Comparison of ENCODE assay signal across 9 cellular contexts in genomic region chr5:105506692-105507277, GRCh38.
DNase-seq lines count a peak whose midpoint lies in the region; ATAC-seq lines count a peak whose summit lies in the region.
"Had no signal": no experiment of that assay in that cellular context is flagged by ENCODE, and none has a peak within 500 bp of the region (broad histone marks: within the 10 kb centered on the region; RNA-seq: fewer than 3 reads in every experiment).

No MANE protein-coding gene starts in this region.

- H3K4me3 Mint-ChIP-seq in CD4-positive, alpha-beta memory T cell = no peak overlapping the region
- H3K4me3 Mint-ChIP-seq in activated CD8-positive, alpha-beta T cell treated with anti-CD3 and anti-CD28 coated beads, Interleukin-2, amount 10 ng/mL, durations not matched to agents 7 days and 5 days = no peak overlapping the region

- H3K27me3 Mint-ChIP-seq in CD4-positive, alpha-beta memory T cell = no peaks in the 10 kb centered on the region
- H3K27me3 Mint-ChIP-seq in activated CD8-positive, alpha-beta T cell treated with anti-CD3 and anti-CD28 coated beads, Interleukin-2, amount 10 ng/mL, durations not matched to agents 7 days and 5 days (ENCODE audit: low read depth) = no peaks in the 10 kb centered on the region

- intact Hi-C loops in CD4-positive, alpha-beta memory T cell (cut with micrococcal nuclease) = no loop called here

- H3K4me1 ChIP-seq in CD4-positive, alpha-beta memory T cell (ENCODE audit: insufficient read depth, low read length) = no peaks in the 10 kb centered on the region
- H3K4me1 ChIP-seq: psoas muscle had no signal

- H3K9me3 Mint-ChIP-seq in CD4-positive, alpha-beta memory T cell = peaks cover 0 to 15% (median 8%) of the 10 kb centered on the region in 8 donors
- peaks cover 3% of the 10 kb centered on the region for H3K9me3 Mint-ChIP-seq in activated CD8-positive, alpha-beta T cell treated with anti-CD3 and anti-CD28 coated beads, Interleukin-2, amount 10 ng/mL, durations not matched to agents 7 days and 5 days (ENCODE audit: insufficient read depth)

- POLR2A ChIA-PET in CD4-positive, alpha-beta memory T cell (lab: Charles Lee; ENCODE audit: partially characterized antibody) = no interaction called here
- POLR2A ChIA-PET in activated CD8-positive, alpha-beta T cell treated with anti-CD3 and anti-CD28 coated beads, Interleukin-2, amount 10 ng/mL, durations not matched to agents 7 days and 5 days (lab: Charles Lee) = no interaction called here

- CTCF ChIA-PET in CD4-positive, alpha-beta memory T cell (lab: Charles Lee; ENCODE audit: partially characterized antibody) = no interaction called here
- CTCF ChIA-PET in activated CD8-positive, alpha-beta T cell treated with anti-CD3 and anti-CD28 coated beads, Interleukin-2, amount 10 ng/mL, durations not matched to agents 7 days and 5 days (lab: Charles Lee) = no interaction called here

- H3K9me3 ChIP-seq in CD4-positive, alpha-beta memory T cell (ENCODE audit: control insufficient read depth in 1 of 2, low read length in 2 of 2) = peaks cover 0 to 4% of the 10 kb centered on the region in 2 donors
- H3K9me3 ChIP-seq: psoas muscle had no signal

- H3K36me3 Mint-ChIP-seq in CD4-positive, alpha-beta memory T cell = no peaks in the 10 kb centered on the region
- no peaks in the 10 kb centered on the region for H3K36me3 Mint-ChIP-seq in activated CD8-positive, alpha-beta T cell treated with anti-CD3 and anti-CD28 coated beads, Interleukin-2, amount 10 ng/mL, durations not matched to agents 7 days and 5 days (ENCODE audit: low read depth)

- ATAC-seq in GM21825 (IDR thresholded peaks at IDR 0.05; ENCODE audit: unreplicated experiment) = no peak
- no peak for ATAC-seq in activated CD8-positive, alpha-beta T cell treated with anti-CD3 and anti-CD28 coated beads, Interleukin-2, amount 10 ng/mL, durations not matched to agents 7 days and 5 days
- ATAC-seq: psoas muscle had no signal

- H3K27ac Mint-ChIP-seq in CD4-positive, alpha-beta memory T cell = no peak overlapping the region
- no peak overlapping the region for H3K27ac Mint-ChIP-seq in activated CD8-positive, alpha-beta T cell treated with anti-CD3 and anti-CD28 coated beads, Interleukin-2, amount 10 ng/mL, durations not matched to agents 7 days and 5 days

- no peaks in the 10 kb centered on the region for H3K36me3 ChIP-seq in H7 (replicated peaks; ENCODE audit: control insufficient read depth, insufficient read depth, low read length)
- no peaks in the 10 kb centered on the region for H3K36me3 ChIP-seq in CD4-positive, alpha-beta memory T cell (ENCODE audit: insufficient read depth, low read length)

- in situ Hi-C loops in SK-MEL-5 (cut with HindIII; ENCODE audit: low pct_unique_long_range_greater_than_20kb, low sequenced_read_pairs) = no loop called here

- H3K27ac ChIP-seq in CD4-positive, alpha-beta memory T cell (ENCODE audit: low read depth, low read length) = no peak overlapping the region
- H3K27ac ChIP-seq: psoas muscle had no signal

- no peak overlapping the region for H3K4me3 ChIP-seq in H7 (ENCODE audit: insufficient read depth, low read depth, low read length)
- H3K4me3 ChIP-seq in CD4-positive, alpha-beta memory T cell (ENCODE audit: low read length in 2 of 2) = no peak overlapping the region
- H3K4me3 ChIP-seq: psoas muscle had no signal

- H3K27me3 ChIP-seq in H7 (ENCODE audit: control insufficient read depth, insufficient read depth, low read length) = no peaks in the 10 kb centered on the region
- H3K27me3 ChIP-seq in CD4-positive, alpha-beta memory T cell (ENCODE audit: insufficient read depth, low read length) = no peaks in the 10 kb centered on the region

- peak; percentile 25 for DNase-seq in A172 (ENCODE audit: low spot score)
- DNase-seq in H7 = peak; percentile 13
- peak; percentile 63 for DNase-seq in SK-MEL-5 (ENCODE audit: low read depth, low spot score)
- peak; percentile 6 for DNase-seq in hepatic stellate cell (ENCODE audit: low spot score)
- DNase-seq in NOMO-1 treated with DMSO at 0.1 percent for 48 hours (lab: John Stamatoyannopoulos, UW; ENCODE audit: unreplicated experiment) = no peak
- DNase-seq in CD4-positive, alpha-beta memory T cell = no peak
- no peak for DNase-seq in activated CD8-positive, alpha-beta T cell treated with anti-CD3 and anti-CD28 coated beads, Interleukin-2, amount 10 ng/mL, durations not matched to agents 7 days and 5 days
- DNase-seq: psoas muscle had no signal

- no peaks in the 10 kb centered on the region for H3K4me1 Mint-ChIP-seq in CD4-positive, alpha-beta memory T cell
- no peaks in the 10 kb centered on the region for H3K4me1 Mint-ChIP-seq in activated CD8-positive, alpha-beta T cell treated with anti-CD3 and anti-CD28 coated beads, Interleukin-2, amount 10 ng/mL, durations not matched to agents 7 days and 5 days (ENCODE audit: low read depth)

Comparison
In these comparisons a context has a peak if more than half of its experiments do, and no peak if none do; other contexts are left out.
1. DNase-seq: peak in A172 (single experiment), H7 (single experiment), SK-MEL-5 (single experiment) and hepatic stellate cell (single experiment); none in NOMO-1 treated with DMSO at 0.1 percent for 48 hours (single experiment), CD4-positive, alpha-beta memory T cell (0 of 5) and activated CD8-positive, alpha-beta T cell treated with anti-CD3 and anti-CD28 coated beads, Interleukin-2, amount 10 ng/mL, durations not matched to agents 7 days and 5 days (single experiment).